ENCODE assay signal across 24 cellular contexts in genomic region chr12:94802796-94803195, GRCh38.
"Had no signal": no experiment of that assay in that cellular context is flagged by ENCODE, and none has a peak within 500 bp of the region (broad histone marks: within the 10 kb centered on the region; RNA-seq: fewer than 3 reads in every experiment).

No MANE protein-coding gene starts in this region.

- H3K27me3 ChIP-seq: ovary, right lobe of liver, sigmoid colon, stomach, transverse colon, upper lobe of right lung, uterus had no signal

- ATAC-seq: naive thymus-derived CD4-positive, alpha-beta T cell; natural killer cell; psoas muscle; right cardiac atrium; stimulated activated effector memory CD8-positive, alpha-beta T cell treated with anti-CD3 and anti-CD28 coated beads, Interleukin-12 subunit alpha, Interleukin-12 subunit beta, amount 100 ng/mL, for 72 hours; stimulated activated naive B cell treated with anti-CD40 and anti-IgM and Interleukin-4, amounts not matched to agents 10 μg/mL and 1 μg/mL and 100 μg/mL, for 72 hours; upper lobe of right lung had no signal

- H3K4me1 ChIP-seq: psoas muscle, sigmoid colon, stomach, tibial artery, transverse colon, upper lobe of right lung, uterus had no signal

- H3K4me3 ChIP-seq: ovary, psoas muscle, right lobe of liver, sigmoid colon, stomach, thoracic aorta, tibial artery, transverse colon, upper lobe of right lung, uterus had no signal

- H3K9ac ChIP-seq: parathyroid adenoma had no signal

- H2AFZ ChIP-seq: parathyroid adenoma had no signal

- DNase-seq: naive thymus-derived CD4-positive, alpha-beta T cell; natural killer cell; occipital lobe; ovary; posterior cingulate gyrus; psoas muscle; right cardiac atrium; right lobe of liver; sigmoid colon; small intestine; stimulated activated CD4-positive, alpha-beta T cell treated with anti-CD3 and anti-CD28 coated beads, Interleukin-15, amount 100 ng/mL, for 24 hours; stimulated activated CD4-positive, alpha-beta T cell treated with anti-CD3 and anti-CD28 coated beads, Interleukin-2, amount 100 ng/mL, for 24 hours; stimulated activated CD4-positive, alpha-beta T cell treated with anti-CD3 and anti-CD28 coated beads, Interleukin-2, amount 100 ng/mL, for 48 hours; stimulated activated CD4-positive, alpha-beta T cell treated with anti-CD3 and anti-CD28 coated beads, Interleukin-4, amount 100 ng/mL, for 24 hours; stimulated activated naive B cell treated with anti-CD40 and anti-IgM and Interleukin-4, amounts not matched to agents 10 μg/mL and 1 μg/mL and 100 μg/mL, for 72 hours; stimulated activated naive CD4-positive, alpha-beta T cell treated with Interleukin-2 at 50 U/mL for 16 hours; stomach; tibial artery; transverse colon; upper lobe of right lung; uterus had no signal

- H3K9me3 ChIP-seq: ovary, psoas muscle, right lobe of liver, sigmoid colon, stomach, thoracic aorta, tibial artery, transverse colon, upper lobe of right lung, uterus had no signal

- H3K36me3 ChIP-seq: ovary, right lobe of liver, sigmoid colon, stomach, thoracic aorta, tibial artery, transverse colon, upper lobe of right lung, uterus had no signal

- H3K27ac ChIP-seq: ovary, parathyroid adenoma, psoas muscle, right lobe of liver, sigmoid colon, stomach, thoracic aorta, tibial artery, transverse colon, upper lobe of right lung, uterus had no signal
